Comparison of ENCODE assay signal across 18 cellular contexts in the genomic region with DNA sequence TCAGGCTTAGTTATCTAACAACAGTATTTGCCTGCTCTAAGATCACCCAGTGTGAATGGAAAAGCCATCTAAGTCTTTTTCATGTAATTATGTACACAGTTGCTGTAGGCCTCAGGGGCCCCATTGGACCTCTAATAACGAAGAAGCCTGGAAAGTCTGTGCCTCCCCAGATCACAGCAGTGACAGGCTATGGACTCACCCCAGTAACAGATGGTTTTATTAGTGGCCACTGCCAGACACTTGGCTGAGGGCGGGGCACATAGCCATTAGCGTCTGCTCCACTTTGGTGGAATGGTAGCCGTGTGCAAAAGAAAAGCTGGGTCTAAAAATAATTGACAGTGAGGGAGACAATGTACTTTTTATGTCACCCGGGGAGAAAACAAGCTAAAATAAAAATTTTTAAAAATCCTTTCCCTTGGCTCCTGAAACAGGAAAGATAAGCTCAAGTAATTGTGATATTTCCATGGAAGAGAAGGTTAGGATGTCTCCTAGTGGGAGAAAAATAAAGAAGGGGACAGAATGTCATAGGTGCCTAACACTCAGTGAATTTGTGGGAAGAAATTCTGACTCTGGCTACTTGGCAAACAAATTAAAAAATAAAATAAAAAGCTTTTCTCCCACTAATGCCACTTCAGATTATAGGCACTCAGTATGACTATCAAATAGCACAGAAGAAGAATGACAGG. TPM values are rescaled to one million over a fixed set of nuclear protein-coding genes. Genes with fewer than 3 reads are reported as not detected.
DNase-seq lines count a peak whose midpoint lies in the region; ATAC-seq and TF ChIP-seq lines count a peak whose summit lies in the region.
"Had no signal": no experiment of that assay in that cellular context is flagged by ENCODE, and none has a peak within 500 bp of the region (broad histone marks: within the 10 kb centered on the region; RNA-seq: fewer than 3 reads in every experiment).

No MANE protein-coding gene starts in this region.

- TF ChIP-seq CTCF in gastrocnemius medialis (IDR thresholded peaks at IDR 0.05 in 4 of 5, conservative IDR thresholded peaks at IDR 0.05 in 1 of 5) = no peak

- POLR2A ChIA-PET in T-cell (lab: Charles Lee) = no interaction called here

- peaks cover 4 to 24% (median 23%) of the 10 kb centered on the region in 3 donors for H3K9me3 Mint-ChIP-seq in T-cell

- H3K4me1 Mint-ChIP-seq in T-cell = no peaks in the 10 kb centered on the region
- H3K4me1 Mint-ChIP-seq: activated naive CD4-positive, alpha-beta T cell treated with anti-CD3 and anti-CD28 coated beads, Interleukin-2, amount 50 U/mL, for 24 hours; memory B cell had no signal

- peak; percentile 62 to 75 for ATAC-seq in gastrocnemius medialis
- no peak for ATAC-seq in HG03342 (IDR thresholded peaks at IDR 0.05; ENCODE audit: unreplicated experiment)
- ATAC-seq in T-cell (replicated peaks in 1 of 4) = no peak

- H3K27ac Mint-ChIP-seq in T-cell = no peak overlapping the region
- H3K27ac Mint-ChIP-seq: activated naive CD4-positive, alpha-beta T cell treated with anti-CD3 and anti-CD28 coated beads, Interleukin-2, amount 50 U/mL, for 24 hours; memory B cell had no signal

- no peak overlapping the region for H3K4me3 Mint-ChIP-seq in T-cell
- H3K4me3 Mint-ChIP-seq: activated naive CD4-positive, alpha-beta T cell treated with anti-CD3 and anti-CD28 coated beads, Interleukin-2, amount 50 U/mL, for 24 hours; memory B cell had no signal

- no peak for TF ChIP-seq POLR2A in gastrocnemius medialis (IDR thresholded peaks at IDR 0.05)

- H3K4me3 ChIP-seq in HAP-1 (no peak overlapping the region), gastrocnemius medialis (peak overlapping the region in 1 of 4 donors; percentile 2)
- H3K4me3 ChIP-seq: BLaER1 treated with 17β-estradiol and CSF1 and Interleukin-3, amounts not matched to agents 10 nM and 100 nM had no signal

- H3K36me3 ChIP-seq in HAP-1 (replicated peaks) = no peaks in the 10 kb centered on the region
- no peaks in the 10 kb centered on the region for H3K36me3 ChIP-seq in gastrocnemius medialis
- H3K36me3 ChIP-seq: BLaER1 treated with 17β-estradiol and CSF1 and Interleukin-3, amounts not matched to agents 10 nM and 100 nM had no signal

- H3K27ac ChIP-seq in gastrocnemius medialis = peak overlapping the region; percentile 15 to 64 (median 28)
- H3K27ac ChIP-seq: BLaER1 treated with 17β-estradiol and CSF1 and Interleukin-3, amounts not matched to agents 10 nM and 100 nM had no signal

- H3K9me3 ChIP-seq in HAP-1 = no peaks in the 10 kb centered on the region
- peaks cover 0 to 3% (median 0%) of the 10 kb centered on the region in 3 donors for H3K9me3 ChIP-seq in gastrocnemius medialis

- DNase-seq in HAP-1 (ENCODE audit: low spot score in 2 of 2) (peak; percentile 9 to 47), NCI-H82 (lab: John Stamatoyannopoulos, UW) (peak; percentile 93), cardiac septum (ENCODE audit: low spot score) (peak; percentile 83), gastrocnemius medialis (peak; percentile 23 to 47), T-cell (no peak), H4 (ENCODE audit: low spot score) (no peak)
- no peak for DNase-seq in activated CD4-positive, alpha-beta T cell treated with anti-CD3 and anti-CD28 coated beads for 4 hours
- DNase-seq: activated CD4-positive, alpha-beta T cell treated with anti-CD3 and anti-CD28 coated beads for 48 hours; DND-41; effector memory CD4-positive, alpha-beta T cell; Kasumi-1; NCI-H1694; stimulated activated CD4-positive, alpha-beta T cell treated with anti-CD3 and anti-CD28 coated beads, Interleukin-1b, Interleukin-23, amount 100 ng/mL, for 48 hours; T-helper 9 cell had no signal

- H3K4me1 ChIP-seq in HAP-1 = peaks cover 6% of the 10 kb centered on the region; the same call in 1 of the 2 replicates
- H3K4me1 ChIP-seq in gastrocnemius medialis = peaks cover 18 to 39% of the 10 kb centered on the region in 2 donors

- no peaks in the 10 kb centered on the region for H3K27me3 Mint-ChIP-seq in T-cell
- H3K27me3 Mint-ChIP-seq: activated naive CD4-positive, alpha-beta T cell treated with anti-CD3 and anti-CD28 coated beads, Interleukin-2, amount 50 U/mL, for 24 hours; memory B cell had no signal

- in situ Hi-C loops in HAP-1 (cut with MboI; ENCODE audit: low sequenced_read_pairs) (no loop called here), gastrocnemius medialis (cut with MboI; ENCODE audit: low sequenced_read_pairs in 4 of 4) (no loop called here)

- CTCF ChIA-PET in T-cell (lab: Charles Lee) = no interaction called here

- no peaks in the 10 kb centered on the region for H3K36me3 Mint-ChIP-seq in T-cell
- H3K36me3 Mint-ChIP-seq: activated naive CD4-positive, alpha-beta T cell treated with anti-CD3 and anti-CD28 coated beads, Interleukin-2, amount 50 U/mL, for 24 hours; memory B cell had no signal

- intact Hi-C loops in cardiac septum (cut with DNase I) = no loop called here
- intact Hi-C loops in gastrocnemius medialis (cut with DNase I; ENCODE audit: low total_unique reads) = no loop called here

- H3K27me3 ChIP-seq in HAP-1 (ENCODE audit: low read depth) (no peaks in the 10 kb centered on the region), gastrocnemius medialis (no peaks in the 10 kb centered on the region)
- H3K27me3 ChIP-seq: BLaER1 treated with 17β-estradiol and CSF1 and Interleukin-3, amounts not matched to agents 10 nM and 100 nM had no signal

RNA-seq across cellular contexts. Expression of a gene that starts 44.3 kb away (rescaled TPM):
- total RNA-seq in cardiac septum (12.5 TPM), gastrocnemius medialis (1 to 10 TPM in 2 of 4 donors, under 1 TPM in 2; 0.41 to 5.0 (median 1.6) TPM), T-cell (under 1 TPM; 0.03 to 0.47 (median 0.35) TPM)
- total RNA-seq in H4 (2014; rRNA removed; shearing (Covaris generic)) = not detected in 2 replicates

Comparison
In these comparisons a context has a peak if more than half of its experiments do, and no peak if none do; other contexts are left out.
1. DNase-seq: peak in HAP-1 (2 of 2), NCI-H82 (single experiment), cardiac septum (single experiment) and gastrocnemius medialis (2 of 2); none in activated CD4-positive, alpha-beta T cell treated with anti-CD3 and anti-CD28 coated beads for 4 hours (0 of 2), T-cell (0 of 34) and H4 (single experiment).
2. ATAC-seq: peak in gastrocnemius medialis (2 of 2); none in HG03342 (single experiment) and T-cell (0 of 4).